Comparison of ENCODE assay signal across 23 cellular contexts in the genomic region with DNA sequence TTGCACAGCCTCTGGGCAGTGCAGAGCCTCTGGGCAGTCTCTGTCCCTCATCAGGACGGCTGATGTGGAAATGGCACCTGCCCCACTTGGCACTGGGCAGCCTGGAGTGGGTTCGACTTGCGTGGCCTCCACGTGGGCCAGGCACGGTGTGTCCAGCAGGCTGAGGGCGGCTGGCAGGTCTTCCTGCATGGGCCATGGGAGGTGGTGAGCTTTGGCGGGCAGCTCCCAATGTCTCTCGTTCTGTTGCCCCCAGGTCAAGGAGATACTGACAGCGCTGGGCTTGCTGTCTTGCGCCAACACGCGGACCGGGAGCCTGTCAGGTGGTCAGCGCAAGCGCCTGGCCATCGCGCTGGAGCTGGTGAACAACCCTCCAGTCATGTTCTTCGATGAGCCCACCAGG. TPM values are rescaled to one million over a fixed set of nuclear protein-coding genes. Genes with fewer than 3 reads are reported as not detected.
"Had no signal": no experiment of that assay in that cellular context is flagged by ENCODE, and none has a peak within 500 bp of the region (broad histone marks: within the 10 kb centered on the region; RNA-seq: fewer than 3 reads in every experiment).

No MANE protein-coding gene starts in this region.

- DNase-seq: IMR-90, Kasumi-1, MM.1S, NCI-H1092 treated with DMSO at 0.1 percent for 48 hours, NCI-H1436, NCI-H187, NCI-H2029, NCI-H2081 treated with DMSO at 0.1 percent for 48 hours, NCI-H2171, NCI-H226, NCI-H446, NCI-H510A, NCI-H524 treated with DMSO at 0.1 percent for 48 hours, NCI-H69, NCI-H774, SHP77 treated with DMSO at 0.1 percent for 48 hours, SJCRH30 had no signal

- H3K4me2 ChIP-seq: KMS-11 had no signal

- FAIRE-seq: HepG2 had no signal

- H3K4me1 ChIP-seq: SJCRH30 had no signal

- H3K27ac ChIP-seq: KMS-11, RWPE1, SJCRH30 had no signal

- H3K36me3 ChIP-seq: SJCRH30 had no signal

- H3K9ac ChIP-seq: KMS-11 had no signal

- H3K4me3 ChIP-seq: SJCRH30 had no signal

- ATAC-seq: Panc1, SK-N-SH treated with all-trans-retinoic acid at 6 μM for 48 hours had no signal

- H3K9me3 ChIP-seq: SJCRH30 had no signal

RNA-seq across cellular contexts. Expression of gene TFF3, which starts 33.2 kb away (rescaled TPM):
- total RNA-seq: HT1080, IMR-90 had no signal
